ENCODE assay signal across 1 cellular context in genomic region chr5:131491749-131492148, GRCh38.
TF ChIP-seq lines count a peak whose summit lies in the region.

No MANE protein-coding gene starts in this region.

TF ChIP-seq in IMR-90, 13 proteins besides CTCF, POLR2A, EP300 and RAD21:
- TF ChIP-seq CEBPB (IDR thresholded peaks at IDR 0.05; ENCODE audit: low read depth, low read length) (0 out of 2 replicates have a peak, but pooled peaks have one; percentile 5), RCOR1 (IDR thresholded peaks at IDR 0.05; ENCODE audit: insufficient replicate concordance, low read length) (no peak)
TF ChIP-seq in IMR-90: peak in this region for 1.
